In the genomic region with DNA sequence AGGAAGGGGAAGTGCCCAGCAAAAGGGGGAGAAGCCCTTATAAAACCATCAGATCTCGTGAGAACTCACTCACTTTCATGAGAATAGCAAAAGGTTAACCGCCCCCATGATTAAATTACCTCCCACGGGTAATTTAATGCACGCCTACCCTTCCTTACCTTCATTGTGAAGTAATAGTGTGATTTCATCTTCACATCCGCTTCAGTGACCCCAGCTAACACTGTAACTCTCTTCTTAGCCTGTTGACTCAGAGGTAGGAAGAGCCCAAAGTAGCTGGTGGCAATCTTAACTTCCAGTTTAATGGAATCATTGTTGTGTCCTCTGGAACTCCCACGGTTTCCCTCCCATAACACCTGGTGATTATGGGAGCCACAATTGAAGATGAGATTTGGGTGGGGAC, we compare ENCODE assay signal across 2 cellular contexts.
A peak's percentile ranks its signal among the peaks of the same experiment; 100 is the strongest.
TF ChIP-seq lines count a peak whose summit lies in the region.

No MANE protein-coding gene starts in this region.

TF ChIP-seq in HEK293, 187 proteins besides CTCF, POLR2A, EP300 and RAD21:
- TF ChIP-seq ZNF629 (tag by site-specific recombination; IDR thresholded peaks at IDR 0.05) (no peak), ZBTB7A (tag by site-specific recombination; IDR thresholded peaks at IDR 0.05; ENCODE audit: low read depth) (no peak), ZSCAN4 (tag by site-specific recombination; IDR thresholded peaks at IDR 0.05) (no peak), SETDB1 (IDR thresholded peaks at IDR 0.05; ENCODE audit: insufficient read length, low read length) (peak; percentile 57)
- TF ChIP-seq, protein P1, sequence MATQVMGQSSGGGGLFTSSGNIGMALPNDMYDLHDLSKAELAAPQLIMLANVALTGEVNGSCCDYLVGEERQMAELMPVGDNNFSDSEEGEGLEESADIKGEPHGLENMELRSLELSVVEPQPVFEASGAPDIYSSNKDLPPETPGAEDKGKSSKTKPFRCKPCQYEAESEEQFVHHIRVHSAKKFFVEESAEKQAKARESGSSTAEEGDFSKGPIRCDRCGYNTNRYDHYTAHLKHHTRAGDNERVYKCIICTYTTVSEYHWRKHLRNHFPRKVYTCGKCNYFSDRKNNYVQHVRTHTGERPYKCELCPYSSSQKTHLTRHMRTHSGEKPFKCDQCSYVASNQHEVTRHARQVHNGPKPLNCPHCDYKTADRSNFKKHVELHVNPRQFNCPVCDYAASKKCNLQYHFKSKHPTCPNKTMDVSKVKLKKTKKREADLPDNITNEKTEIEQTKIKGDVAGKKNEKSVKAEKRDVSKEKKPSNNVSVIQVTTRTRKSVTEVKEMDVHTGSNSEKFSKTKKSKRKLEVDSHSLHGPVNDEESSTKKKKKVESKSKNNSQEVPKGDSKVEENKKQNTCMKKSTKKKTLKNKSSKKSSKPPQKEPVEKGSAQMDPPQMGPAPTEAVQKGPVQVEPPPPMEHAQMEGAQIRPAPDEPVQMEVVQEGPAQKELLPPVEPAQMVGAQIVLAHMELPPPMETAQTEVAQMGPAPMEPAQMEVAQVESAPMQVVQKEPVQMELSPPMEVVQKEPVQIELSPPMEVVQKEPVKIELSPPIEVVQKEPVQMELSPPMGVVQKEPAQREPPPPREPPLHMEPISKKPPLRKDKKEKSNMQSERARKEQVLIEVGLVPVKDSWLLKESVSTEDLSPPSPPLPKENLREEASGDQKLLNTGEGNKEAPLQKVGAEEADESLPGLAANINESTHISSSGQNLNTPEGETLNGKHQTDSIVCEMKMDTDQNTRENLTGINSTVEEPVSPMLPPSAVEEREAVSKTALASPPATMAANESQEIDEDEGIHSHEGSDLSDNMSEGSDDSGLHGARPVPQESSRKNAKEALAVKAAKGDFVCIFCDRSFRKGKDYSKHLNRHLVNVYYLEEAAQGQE (tag by site-specific recombination; IDR thresholded peaks at IDR 0.05): no peak

TF ChIP-seq in IMR-90, 13 proteins besides CTCF, POLR2A, EP300 and RAD21:
- TF ChIP-seq NFE2L2 (IDR thresholded peaks at IDR 0.05; ENCODE audit: low read depth, low read length) (no peak), BHLHE40 (IDR thresholded peaks at IDR 0.05; ENCODE audit: low read depth, low read length) (no peak), MXI1 (IDR thresholded peaks at IDR 0.05; ENCODE audit: borderline replicate concordance, low read depth, low read length) (no peak), RFX5 (IDR thresholded peaks at IDR 0.05; ENCODE audit: low read depth, low read length) (no peak), MAFK (IDR thresholded peaks at IDR 0.05; ENCODE audit: low read depth, low read length) (no peak), CHD1 (IDR thresholded peaks at IDR 0.05; ENCODE audit: low read depth, low read length) (no peak), FOS (IDR thresholded peaks at IDR 0.05; ENCODE audit: low read depth, low read length) (no peak), ELK1 (IDR thresholded peaks at IDR 0.05; ENCODE audit: borderline replicate concordance, low read depth, low read length) (no peak), MAZ (IDR thresholded peaks at IDR 0.05; ENCODE audit: borderline replicate concordance, low read depth, low read length) (no peak), RCOR1 (IDR thresholded peaks at IDR 0.05; ENCODE audit: insufficient replicate concordance, low read length) (no peak)
